15 cellular contexts compared by ENCODE assay signal in genomic region chr6:134002821-134003220, GRCh38. TPM values are rescaled to one million over a fixed set of nuclear protein-coding genes. Genes with fewer than 3 reads are reported as not detected.
DNase-seq lines count a peak whose midpoint lies in the region; ATAC-seq, FAIRE-seq and TF ChIP-seq lines count a peak whose summit lies in the region.
"Had no signal": no experiment of that assay in that cellular context is flagged by ENCODE, and none has a peak within 500 bp of the region (broad histone marks: within the 10 kb centered on the region; RNA-seq: fewer than 3 reads in every experiment).

No MANE protein-coding gene starts in this region.

- H3K36me3 Mint-ChIP-seq in immature natural killer cell = no peaks in the 10 kb centered on the region
- H3K36me3 Mint-ChIP-seq: CD4-positive, CD25-positive, alpha-beta regulatory T cell; naive thymus-derived CD8-positive, alpha-beta T cell had no signal

- H3K4me1 ChIP-seq in K562 (replicated peaks in 1 of 2; ENCODE audit: control insufficient read depth in 2 of 2, insufficient read depth in 2 of 2, low read length in 2 of 2) (peaks cover 0 to 3% of the 10 kb centered on the region in 2 experiments; a peak in 1 of 5 replicates), sigmoid colon (no peaks in the 10 kb centered on the region)

- WGBS in K562 (ENCODE audit: insufficient coverage, low coverage, missing lambda C conversion rate) = 55% methylated on average over 5 of the region's 5 CpGs
- whole genome bisulfite sequencing in sigmoid colon, 2 donors = 72 to 90% methylated on average over 5 of the region's 5 CpGs

- in situ Hi-C loops in K562 (cut with MboI) = no loop called here

- no peaks in the 10 kb centered on the region for H3K79me2 ChIP-seq in K562 (ENCODE audit: control insufficient read depth, insufficient read depth, low read length)

- H3K27me3 Mint-ChIP-seq in immature natural killer cell (ENCODE audit: low read depth in 3 of 3) = peaks cover 5 to 20% (median 9%) of the 10 kb centered on the region in 3 donors

- no peak for TF ChIP-seq CTCF in NB4 (IDR thresholded peaks at IDR 0.05; ENCODE audit: low read depth, low read length)
- no peak for TF ChIP-seq CTCF in K562 (IDR thresholded peaks at IDR 0.05 in 2 of 3, conservative IDR thresholded peaks at IDR 0.05 in 1 of 3; ENCODE audit: insufficient read depth in 2 of 3, low read depth in 1 of 3, low read length in 3 of 3)
- TF ChIP-seq CTCF in sigmoid colon (IDR thresholded peaks at IDR 0.05) = no peak

- intact Hi-C loops in K562 (cut with micrococcal nuclease) = no loop called here
- intact Hi-C loops in sigmoid colon (cut with DNase I) = no loop called here

- peak overlapping the region; percentile 77 for H2AFZ ChIP-seq in K562 (ENCODE audit: low read depth, low read length)

- no TSS peak for BruUV-seq in K562 (replicated peaks; lab: Mats Ljungman, UMichigan)

- H3K4me3 ChIP-seq in NB4 (ENCODE audit: low read depth, low read length) = peak overlapping the region; percentile 19
- H3K4me3 ChIP-seq in K562 = no peak overlapping the region
- no peak overlapping the region for H3K4me3 ChIP-seq in sigmoid colon

- DNase-seq in H4 (ENCODE audit: low spot score) = peak; percentile 32
- peak; percentile 83 for DNase-seq in NB4 (ENCODE audit: low read depth)
- no peak for DNase-seq in K562 (ENCODE audit: extremely low read depth in 1 of 4, low spot score in 3 of 4)
- peak; percentile 43 for DNase-seq in non-pigmented ciliary epithelial cell (ENCODE audit: low read depth)
- DNase-seq in immature natural killer cell = no peak
- no peak for DNase-seq in sigmoid colon
- no peak for DNase-seq in activated effector memory CD4-positive, alpha-beta T cell treated with anti-CD3 and anti-CD28 coated beads, Interleukin-2, amount 50 U/mL, for 16 hours
- DNase-seq: activated CD8-positive, alpha-beta memory T cell treated with anti-CD3 and anti-CD28 coated beads for 24 hours; activated gamma-delta T cell treated with Interleukin-2 at 50 U/mL for 16 hours; CD4-positive, CD25-positive, alpha-beta regulatory T cell; left colon; naive thymus-derived CD8-positive, alpha-beta T cell; small intestine had no signal

- H3K27me3 ChIP-seq in K562 (ENCODE audit: control insufficient read depth in 2 of 2, insufficient read depth in 2 of 2, low read length in 2 of 2) (no peaks in the 10 kb centered on the region), sigmoid colon (no peaks in the 10 kb centered on the region)

- TF ChIP-seq RAD21 in K562 (CRISPR knock-in tag; conservative IDR thresholded peaks at IDR 0.05 in 1 of 2, IDR thresholded peaks at IDR 0.05 in 1 of 2) = no peak

- no peak overlapping the region for H3K9ac ChIP-seq in K562 (ENCODE audit: insufficient read depth in 1 of 2, low read depth in 2 of 2, low read length in 2 of 2)

- peak; percentile 23 for FAIRE-seq in K562 (lab: Jason Lieb, UNC)
- FAIRE-seq: small intestine had no signal

- CTCF ChIA-PET in K562 (lab: Yijun Ruan, JAX; ENCODE audit: low intra/inter-chr PET ratio) = no interaction called here

- H3K27ac ChIP-seq in K562 (ENCODE audit: extremely low read depth, low read depth, low read length) = no peak overlapping the region
- no peak overlapping the region for H3K27ac ChIP-seq in sigmoid colon
- H3K27ac ChIP-seq: RWPE1 had no signal

- H3K36me3 ChIP-seq in K562 (ENCODE audit: control insufficient read depth, insufficient read depth, low read length) (no peaks in the 10 kb centered on the region), sigmoid colon (no peaks in the 10 kb centered on the region)

- peaks cover 0 to 14% of the 10 kb centered on the region in 2 donors for H3K4me1 Mint-ChIP-seq in immature natural killer cell
- H3K4me1 Mint-ChIP-seq: CD4-positive, CD25-positive, alpha-beta regulatory T cell; naive thymus-derived CD8-positive, alpha-beta T cell had no signal

- TF ChIP-seq POLR2A in NB4 (IDR thresholded peaks at IDR 0.05; ENCODE audit: extremely low read depth, insufficient read length) = no peak
- TF ChIP-seq POLR2A in K562 (conservative IDR thresholded peaks at IDR 0.05) = no peak
- no peak for TF ChIP-seq POLR2A in sigmoid colon (IDR thresholded peaks at IDR 0.05)

- H3K4me2 ChIP-seq in K562 (ENCODE audit: insufficient read depth, low read length) = peak overlapping the region; percentile 32; the same call in 1 of the 2 replicates

- H3K27ac Mint-ChIP-seq in immature natural killer cell = no peak overlapping the region
- H3K27ac Mint-ChIP-seq: CD4-positive, CD25-positive, alpha-beta regulatory T cell; naive thymus-derived CD8-positive, alpha-beta T cell had no signal

- POLR2A ChIA-PET in K562 (lab: Yijun Ruan, JAX) = interaction anchor here (0.8 to 6.6 kb wide), 4 partner anchors 12 to 36 kb away, joined by 3 to 58 read pairs (median 6); no protein-coding TSS in a partner anchor

- H3K4me3 Mint-ChIP-seq in immature natural killer cell = no peak overlapping the region
- H3K4me3 Mint-ChIP-seq: CD4-positive, CD25-positive, alpha-beta regulatory T cell; naive thymus-derived CD8-positive, alpha-beta T cell had no signal

- H3K9me3 ChIP-seq in K562 (replicated peaks; ENCODE audit: control insufficient read depth, insufficient read depth, low read depth, low read length) (no peaks in the 10 kb centered on the region), sigmoid colon (no peaks in the 10 kb centered on the region)

- ATAC-seq in K562 (peak; percentile 51), GM19397 (IDR thresholded peaks at IDR 0.05; ENCODE audit: unreplicated experiment) (no peak)
- ATAC-seq: left colon; naive thymus-derived CD8-positive, alpha-beta T cell had no signal

- H4K20me1 ChIP-seq in K562 (replicated peaks; ENCODE audit: control insufficient read depth, insufficient read depth, low read length) = no peaks in the 10 kb centered on the region

- no peaks in the 10 kb centered on the region for H3K9me3 Mint-ChIP-seq in immature natural killer cell
- H3K9me3 Mint-ChIP-seq: naive thymus-derived CD8-positive, alpha-beta T cell had no signal

- H3K9me1 ChIP-seq in K562 (ENCODE audit: control insufficient read depth, insufficient read depth, low read length) = no peaks in the 10 kb centered on the region

- no peak for TF ChIP-seq EP300 in K562 (IDR thresholded peaks at IDR 0.05; ENCODE audit: low read length)
- TF ChIP-seq EP300 in sigmoid colon (IDR thresholded peaks at IDR 0.05) = no peak

RNA-seq across cellular contexts. Expression of gene SLC2A12, which starts 49.6 kb away (rescaled TPM):
- total RNA-seq in H4 (2014; rRNA removed; shearing (Covaris generic)) = 4.7 and 4.9 TPM in 2 replicates
- total RNA-seq in K562 (2011; cell fraction: chromatin; rRNA removed; ENCODE audit: low replicate concordance) = 3.6 TPM in 2 replicates
- 2.8 and 3.2 TPM in 2 replicates for total RNA-seq in K562 (2011; cell fraction: nucleolus; rRNA removed)
- 3.3 and 4.0 TPM in 2 replicates for total RNA-seq in K562 (2011; cell fraction: nucleoplasm; rRNA removed)
- 0.29 and 0.54 TPM in 2 replicates for total RNA-seq in K562 (2014; rRNA removed)
- total RNA-seq in K562 (2014; rRNA removed; fragmentation: Illumina TruSeq; extraction: Trizol) = 0.65 and 1.1 TPM in 2 replicates
- total RNA-seq in K562 (2015; rRNA removed; fragmentation: Illumina TruSeq; extraction: Trizol) = 0.47 and 0.57 TPM in 2 replicates
- 0.44 and 0.56 TPM in 2 replicates for total RNA-seq in K562 (2021)
- 0.35 and 2.7 TPM in 2 replicates for polyA plus RNA-seq in K562 (2011; rRNA removed)
- 0.16 and 0.81 TPM in 2 replicates for polyA plus RNA-seq in K562 (2011; cell fraction: cytosol; rRNA removed)
- 0.28 and 1.4 TPM in 2 replicates for polyA plus RNA-seq in K562 (2011; cell fraction: nucleus; rRNA removed)
- 0.59 and 0.66 TPM in 2 replicates for polyA plus RNA-seq in K562 (2012)
- 0.54 and 0.97 TPM in 2 replicates for polyA plus RNA-seq in K562 (2014; fragmentation: Illumina TruSeq; extraction: Trizol)
- polyA plus RNA-seq in K562 (2014; fragmentation: Nextera tagmentation; extraction: Ambion mirVana) = under 1 TPM; 0.10 to 0.14 TPM
- polyA plus RNA-seq in K562 (2014; rRNA removed) = 0.42 and 0.58 TPM in 2 replicates
- 0.54 and 3.7 TPM in 2 replicates for polyA minus RNA-seq in K562 (2011; rRNA and poly(A)+ RNA removed)
- polyA minus RNA-seq in K562 (2011; cell fraction: cytosol; rRNA and poly(A)+ RNA removed) = 0.36 and 0.95 TPM in 2 replicates
- 0.44 and 1.9 TPM in 2 replicates for polyA minus RNA-seq in K562 (2011; cell fraction: nucleus; rRNA and poly(A)+ RNA removed)
- under 1 TPM in 1 of 3 donors, not detected in 2; 0.06 TPM for polyA plus RNA-seq in immature natural killer cell
- total RNA-seq in sigmoid colon = 10 to 100 TPM in 2 of 4 donors, 1 to 10 TPM in 2; 4.6 to 20.7 (median 10.9) TPM
- under 1 TPM in 2 of 3 donors, not detected in 1; under 0.01 to 0.32 TPM for polyA plus RNA-seq in sigmoid colon
- total RNA-seq: CD4-positive, CD25-positive, alpha-beta regulatory T cell; naive thymus-derived CD8-positive, alpha-beta T cell had no signal
- polyA plus RNA-seq: naive thymus-derived CD8-positive, alpha-beta T cell had no signal

RNA-seq across cellular contexts. Expression of gene TBPL1, which starts 49.8 kb away (rescaled TPM):
- total RNA-seq in H4 (2014; rRNA removed; shearing (Covaris generic)) = 32.3 and 52.0 TPM in 2 replicates
- total RNA-seq in K562 (2011; cell fraction: chromatin; rRNA removed; ENCODE audit: low replicate concordance) = 34.2 and 47.0 TPM in 2 replicates
- total RNA-seq in K562 (2011; cell fraction: nucleolus; rRNA removed) = 15.3 and 15.9 TPM in 2 replicates
- total RNA-seq in K562 (2011; cell fraction: nucleoplasm; rRNA removed) = 30.6 and 43.0 TPM in 2 replicates
- total RNA-seq in K562 (2014; rRNA removed) (78.1 and 103 TPM in 2 replicates), K562 (2014; rRNA removed; fragmentation: Illumina TruSeq; extraction: Trizol) (130 and 152 TPM in 2 replicates), K562 (2015; rRNA removed; fragmentation: Illumina TruSeq; extraction: Trizol) (93.9 and 100 TPM in 2 replicates), K562 (2021) (117 and 122 TPM in 2 replicates), sigmoid colon (10 to 100 TPM in 1 of 4 donors, 1 to 10 TPM in 3; 6.6 to 13.2 (median 8.4) TPM)
- polyA plus RNA-seq in K562 (2011; rRNA removed) (97.4 and 152 TPM in 2 replicates), K562 (2014; fragmentation: Illumina TruSeq; extraction: Trizol) (99.2 and 119 TPM in 2 replicates), K562 (2014; fragmentation: Nextera tagmentation; extraction: Ambion mirVana) (100 to 1,000 TPM; 107 to 147 TPM), K562 (2014; rRNA removed) (105 and 172 TPM in 2 replicates), immature natural killer cell (10 to 100 TPM; 62.5 to 77.7 (median 67.1) TPM), sigmoid colon (10 to 100 TPM; 22.8 to 26.4 (median 26.2) TPM)
- polyA plus RNA-seq in K562 (2011; cell fraction: cytosol; rRNA removed) = 36.3 and 53.2 TPM in 2 replicates
- polyA plus RNA-seq in K562 (2011; cell fraction: nucleus; rRNA removed) = 72.5 and 93.1 TPM in 2 replicates
- polyA plus RNA-seq in K562 (2012) = 112 and 178 TPM in 2 replicates
- polyA minus RNA-seq in K562 (2011; rRNA and poly(A)+ RNA removed) = 67.4 and 91.3 TPM in 2 replicates
- 29.2 and 63.0 TPM in 2 replicates for polyA minus RNA-seq in K562 (2011; cell fraction: cytosol; rRNA and poly(A)+ RNA removed)
- polyA minus RNA-seq in K562 (2011; cell fraction: nucleus; rRNA and poly(A)+ RNA removed) = 16.3 and 20.2 TPM in 2 replicates

Comparison
In these comparisons a context has a peak if more than half of its experiments do, and no peak if none do; other contexts are left out.
1. DNase-seq: peak in H4 (single experiment), NB4 (single experiment) and non-pigmented ciliary epithelial cell (single experiment); none in K562 (0 of 4), immature natural killer cell (0 of 3), sigmoid colon (single experiment) and activated effector memory CD4-positive, alpha-beta T cell treated with anti-CD3 and anti-CD28 coated beads, Interleukin-2, amount 50 U/mL, for 16 hours (single experiment).